Comparison of ENCODE assay signal across 8 cellular contexts in genomic region chr6:88983532-88983931, GRCh38. TPM values are rescaled to one million over a fixed set of nuclear protein-coding genes. Genes with fewer than 3 reads are reported as not detected.
DNase-seq lines count a peak whose midpoint lies in the region; ATAC-seq and TF ChIP-seq lines count a peak whose summit lies in the region.

No MANE protein-coding gene starts in this region.

- H3K4me1 ChIP-seq in cardiac muscle cell (ENCODE audit: low read depth) (no peaks in the 10 kb centered on the region), testis (peaks cover 3% of the 10 kb centered on the region)

- H3K27ac ChIP-seq in cardiac muscle cell (no peak overlapping the region), testis (no peak overlapping the region)

- no peak for TF ChIP-seq POLR2A in testis (IDR thresholded peaks at IDR 0.05)

- DNase-seq in cardiac muscle cell (ENCODE audit: low read depth in 1 of 2, low spot score in 1 of 2), result peak; percentile 48 to 74
- no peak for DNase-seq in cardiac septum (ENCODE audit: low spot score)
- DNase-seq in left cardiac atrium, result no peak
- DNase-seq in testis, result peak; percentile 43
- no peak for DNase-seq in COLO668 (lab: John Stamatoyannopoulos, UW; ENCODE audit: unreplicated experiment)

- WGBS in testis, 2 donors, result 74 to 85% methylated on average over 4 of the region's 4 CpGs

- H3K27me3 ChIP-seq in cardiac muscle cell (peaks cover 23% of the 10 kb centered on the region), testis (no peaks in the 10 kb centered on the region)

- intact Hi-C loops in cardiac septum (cut with DNase I), result loop anchor here (2.0 to 5.0 kb wide), 2 partner anchors 49 to 95 kb away; no protein-coding TSS in a partner anchor
- intact Hi-C loops in left cardiac atrium (cut with DNase I), result loop anchor here (2.0 to 10.0 kb wide), 6 partner anchors 49 to 381 kb away; partner anchors contain the start of genes PNRC1 (in 1 of the 2) and SRSF12 (in 1 of the 2)
- intact Hi-C loops in testis (cut with DNase I; ENCODE audit: low total_unique reads), result loop anchor here (5.0 kb wide), 1 partner anchor 259 kb away; no protein-coding TSS in a partner anchor

- peak; percentile 92 for ATAC-seq in SK-N-SH treated with all-trans-retinoic acid at 6 μM for 48 hours
- ATAC-seq in left cardiac atrium, result peak; percentile 46 to 74
- ATAC-seq in GM21528 (IDR thresholded peaks at IDR 0.05; ENCODE audit: low FRiP score, unreplicated experiment), result no peak
- no peak for ATAC-seq in HG02623 (IDR thresholded peaks at IDR 0.05; ENCODE audit: unreplicated experiment)

- H3K4me3 ChIP-seq in cardiac muscle cell (no peak overlapping the region), testis (no peak overlapping the region)

- H3K36me3 ChIP-seq in cardiac muscle cell (no peaks in the 10 kb centered on the region), testis (ENCODE audit: low read depth, missing control alignments) (no peaks in the 10 kb centered on the region)

- H3K9me3 ChIP-seq in cardiac muscle cell (ENCODE audit: low read depth) (no peaks in the 10 kb centered on the region), testis (no peaks in the 10 kb centered on the region)

- TF ChIP-seq CTCF in cardiac muscle cell (IDR thresholded peaks at IDR 0.05; ENCODE audit: low read depth, low read length) (peak; percentile 78), testis (IDR thresholded peaks at IDR 0.05) (peak; percentile 56 to 65 (median 63))

TF ChIP-seq in SK-N-SH treated with all-trans-retinoic acid at 6 μM for 48 hours, 23 proteins besides CTCF, POLR2A, EP300 and RAD21:
- no peak for TF ChIP-seq ZFP30 (CRISPR knock-in tag; IDR thresholded peaks at IDR 0.05)
- no peak for TF ChIP-seq ESRRG (CRISPR knock-in tag; IDR thresholded peaks at IDR 0.05)
- no peak for TF ChIP-seq CSDC2 (CRISPR knock-in tag; IDR thresholded peaks at IDR 0.05)
- no peak for TF ChIP-seq RARB (CRISPR knock-in tag; IDR thresholded peaks at IDR 0.05)
- TF ChIP-seq TCF4 (CRISPR knock-in tag; IDR thresholded peaks at IDR 0.05; ENCODE audit: borderline replicate concordance), result no peak
- TF ChIP-seq ZNF565 (CRISPR knock-in tag; conservative IDR thresholded peaks at IDR 0.05; ENCODE audit: low read depth), result no peak
- no peak for TF ChIP-seq ZFP3 (CRISPR knock-in tag; IDR thresholded peaks at IDR 0.05)
- TF ChIP-seq ARNTL (CRISPR knock-in tag; IDR thresholded peaks at IDR 0.05; ENCODE audit: borderline replicate concordance, low read depth), result no peak
- TF ChIP-seq PPARA (CRISPR knock-in tag; IDR thresholded peaks at IDR 0.05; ENCODE audit: borderline replicate concordance), result no peak
- TF ChIP-seq OSR1 (CRISPR knock-in tag; IDR thresholded peaks at IDR 0.05), result no peak
- TF ChIP-seq PATZ1 (CRISPR knock-in tag; IDR thresholded peaks at IDR 0.05; ENCODE audit: borderline replicate concordance), result no peak
- no peak for TF ChIP-seq ISL1 (CRISPR knock-in tag; IDR thresholded peaks at IDR 0.05)
- no peak for TF ChIP-seq SNAI2 (CRISPR knock-in tag; IDR thresholded peaks at IDR 0.05)
- no peak for TF ChIP-seq POU6F1 (CRISPR knock-in tag; IDR thresholded peaks at IDR 0.05; ENCODE audit: borderline replicate concordance, low read depth)
- TF ChIP-seq CSRNP3 (CRISPR knock-in tag; IDR thresholded peaks at IDR 0.05), result no peak
- TF ChIP-seq TOX (CRISPR knock-in tag; IDR thresholded peaks at IDR 0.05; ENCODE audit: borderline replicate concordance), result no peak
- TF ChIP-seq ZNF8 (CRISPR knock-in tag; IDR thresholded peaks at IDR 0.05), result no peak
- no peak for TF ChIP-seq ZNF70 (CRISPR knock-in tag; IDR thresholded peaks at IDR 0.05)

RNA-seq across cellular contexts. Expression of gene RNGTT, which starts 20.1 kb away (rescaled TPM):
- 12.5 and 15.9 TPM in 2 replicates for total RNA-seq in cardiac muscle cell
- 10.9 and 12.4 TPM in 2 replicates for polyA plus RNA-seq in cardiac muscle cell
- total RNA-seq in cardiac septum, result 7.9 TPM
- 10 to 100 TPM in 1 of 2 donors, 1 to 10 TPM in 1; 8.6 to 10.1 TPM for total RNA-seq in left cardiac atrium
- total RNA-seq in testis, result 10 to 100 TPM; 22.1 to 27.0 TPM
- polyA plus RNA-seq in testis (ENCODE audit: insufficient read depth, low read depth, low replicate concordance), result 19.4 TPM

Comparison
In these comparisons a context has a peak if more than half of its experiments do, and no peak if none do; other contexts are left out.
1. DNase-seq: peak in cardiac muscle cell (2 of 2) and testis (single experiment); none in cardiac septum (single experiment), left cardiac atrium (single experiment) and COLO668 (single experiment).
2. ATAC-seq: peak in SK-N-SH treated with all-trans-retinoic acid at 6 μM for 48 hours (single experiment) and left cardiac atrium (2 of 2); none in GM21528 (single experiment) and HG02623 (single experiment).